Comparison of ENCODE assay signal across 1 cellular context in genomic region chr11:94133752-94134151, GRCh38.
TF ChIP-seq lines count a peak whose summit lies in the region.

No MANE protein-coding gene starts in this region.

TF ChIP-seq in H1, 55 proteins besides CTCF, POLR2A, EP300 and RAD21:
- TF ChIP-seq BRCA1 (IDR thresholded peaks at IDR 0.05; ENCODE audit: low read depth, low read length) (no peak), JUN (IDR thresholded peaks at IDR 0.05; ENCODE audit: low read depth, low read length) (no peak), POLR2AphosphoS5 (IDR thresholded peaks at IDR 0.05; ENCODE audit: low read depth, low read length) (no peak), ZNF274 (IDR thresholded peaks at IDR 0.05; ENCODE audit: borderline replicate concordance, extremely low read depth, low read length) (no peak), RNF2 (IDR thresholded peaks at IDR 0.05; ENCODE audit: borderline replicate concordance, low read depth, low read length, missing control alignments, poor library complexity, severe bottlenecking) (no peak), SP1 (IDR thresholded peaks at IDR 0.05; ENCODE audit: low read depth, low read length) (no peak), USF2 (IDR thresholded peaks at IDR 0.05; ENCODE audit: low read length) (no peak), E2F6 (IDR thresholded peaks at IDR 0.05) (no peak), TBP (IDR thresholded peaks at IDR 0.05; ENCODE audit: low read depth, low read length) (no peak), SAP30 (IDR thresholded peaks at IDR 0.05; ENCODE audit: insufficient read depth, insufficient replicate concordance, low read length) (no peak), KDM5A (IDR thresholded peaks at IDR 0.05; ENCODE audit: low read length) (no peak), CBX8 (IDR thresholded peaks at IDR 0.05; ENCODE audit: borderline replicate concordance, low read depth, low read length) (no peak), KDM4A (IDR thresholded peaks at IDR 0.05; ENCODE audit: low read depth, low read length, severe bottlenecking) (no peak), MAX (IDR thresholded peaks at IDR 0.05) (no peak), PHF8 (conservative IDR thresholded peaks at IDR 0.05; ENCODE audit: low read depth, low read length) (no peak), ATF2 (IDR thresholded peaks at IDR 0.05; ENCODE audit: low read length) (no peak), SIX5 (IDR thresholded peaks at IDR 0.05; ENCODE audit: low read depth, low read length) (no peak), HDAC2 (IDR thresholded peaks at IDR 0.05; ENCODE audit: borderline replicate concordance in 1 of 2, low read depth in 2 of 2, low read length in 2 of 2) (no peak), ATF3 (IDR thresholded peaks at IDR 0.05; ENCODE audit: insufficient read depth, low read depth, low read length) (no peak), GABPA (IDR thresholded peaks at IDR 0.05; ENCODE audit: borderline replicate concordance, insufficient read depth, low read length) (no peak)
